In the genomic region with DNA sequence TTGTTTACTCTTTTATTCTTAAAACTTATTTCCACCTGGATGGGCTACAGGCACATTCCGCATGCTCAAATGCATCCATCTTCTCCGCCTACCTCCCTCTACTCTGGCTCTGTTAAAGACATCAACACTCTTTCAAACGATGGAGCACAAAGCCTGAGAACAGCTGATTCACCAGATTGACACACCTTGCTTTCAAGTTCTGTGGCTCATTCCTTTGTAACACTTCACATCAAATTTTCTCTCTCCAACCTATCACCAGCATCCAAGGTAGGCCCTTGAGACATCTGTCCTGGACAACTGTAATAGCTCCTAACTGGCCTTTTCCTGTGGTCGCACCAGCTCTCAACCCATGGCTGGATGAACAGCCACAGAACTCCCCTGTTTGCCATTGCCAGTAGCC, we compare ENCODE assay signal across 28 cellular contexts.
"Had no signal": no experiment of that assay in that cellular context is flagged by ENCODE, and none has a peak within 500 bp of the region (broad histone marks: within the 10 kb centered on the region; RNA-seq: fewer than 3 reads in every experiment).

No MANE protein-coding gene starts in this region.

- H3K79me2 ChIP-seq: hepatocyte had no signal

- H3K4me2 ChIP-seq: hepatocyte had no signal

- H3K4me3 ChIP-seq: colonic mucosa, coronary artery, dorsolateral prefrontal cortex, esophagus squamous epithelium, gastrocnemius medialis, gastroesophageal sphincter, heart left ventricle, heart right ventricle, hepatocyte had no signal

- H3K27ac ChIP-seq: colonic mucosa, coronary artery, dorsolateral prefrontal cortex, epithelial cell of prostate, esophagus squamous epithelium, foreskin keratinocyte, gastrocnemius medialis, gastroesophageal sphincter, heart left ventricle, heart right ventricle, hepatocyte had no signal

- ATAC-seq: effector memory CD8-positive, alpha-beta T cell; esophagus mucosa; foreskin keratinocyte; gastrocnemius medialis; gastroesophageal sphincter; heart left ventricle; heart right ventricle had no signal

- H3K4me1 ChIP-seq: colonic mucosa, esophagus squamous epithelium, foreskin keratinocyte, gastrocnemius medialis, gastroesophageal sphincter had no signal

- FAIRE-seq: colon, endometrium, endothelial cell of umbilical vein, frontal cortex had no signal

- H3K36me3 ChIP-seq: colonic mucosa, esophagus squamous epithelium, gastrocnemius medialis, gastroesophageal sphincter, heart left ventricle, heart right ventricle had no signal

- H2AFZ ChIP-seq: hepatocyte had no signal

- H3K27me3 ChIP-seq: colonic mucosa, esophagus squamous epithelium, foreskin keratinocyte, gastrocnemius medialis, heart left ventricle, heart right ventricle, hepatocyte had no signal

- DNase-seq: colonic mucosa; cortex of kidney; dermis blood vessel endothelial cell; dorsolateral prefrontal cortex; effector CD4-positive, alpha-beta T cell; effector CD8-positive, alpha-beta T cell; effector memory CD4-positive, alpha-beta T cell; effector memory CD8-positive, alpha-beta T cell; endodermal cell; erythroblast; esophagus squamous epithelium; foreskin fibroblast; foreskin melanocyte; gastrocnemius medialis; glutamatergic neuron; head of caudate nucleus; heart left ventricle; heart right ventricle had no signal

- H3K9me3 ChIP-seq: colonic mucosa, gastrocnemius medialis had no signal
